Comparison of ENCODE assay signal across 1 cellular context in the genomic region with DNA sequence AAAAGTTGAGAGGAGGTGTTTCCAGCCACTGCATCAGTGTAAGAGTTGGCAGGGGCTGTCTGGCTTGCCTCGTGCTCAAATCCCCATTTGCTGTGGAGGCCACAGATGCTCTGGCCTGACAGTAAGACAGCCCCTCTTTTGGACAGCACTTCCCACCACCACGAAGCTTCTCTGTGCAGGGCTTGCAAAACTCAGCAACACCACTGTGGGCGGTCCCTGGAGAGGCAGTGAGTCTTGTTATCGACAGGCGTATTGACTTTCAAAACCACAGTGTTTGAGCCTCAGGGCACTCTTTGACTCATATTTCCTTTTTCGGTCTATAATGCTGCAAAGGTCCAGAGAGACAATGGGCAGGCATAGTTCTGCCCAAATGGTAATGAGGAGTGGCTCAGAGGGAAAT.
A peak's percentile ranks its signal among the peaks of the same experiment; 100 is the strongest.
TF ChIP-seq lines count a peak whose summit lies in the region.

No MANE protein-coding gene starts in this region.

TF ChIP-seq in HepG2, 621 proteins besides CTCF, POLR2A, EP300 and RAD21 (continued from another document):
- no peak for TF ChIP-seq TFDP2 (CRISPR knock-in tag; IDR thresholded peaks at IDR 0.05)
- no peak for TF ChIP-seq GMEB2 (CRISPR knock-in tag; IDR thresholded peaks at IDR 0.05; ENCODE audit: low read depth)
- TF ChIP-seq ZNF7 (CRISPR knock-in tag; IDR thresholded peaks at IDR 0.05) = no peak
- TF ChIP-seq ZNF24 (IDR thresholded peaks at IDR 0.05) = no peak
- no peak for TF ChIP-seq ZNF142 (CRISPR knock-in tag; IDR thresholded peaks at IDR 0.05)
- TF ChIP-seq SP5 (CRISPR knock-in tag; IDR thresholded peaks at IDR 0.05; ENCODE audit: borderline replicate concordance, low read depth) = 0 out of 2 replicates have a peak, but pooled peaks have one; percentile 11
- no peak for TF ChIP-seq TBP (CRISPR knock-in tag; IDR thresholded peaks at IDR 0.05)
- TF ChIP-seq, protein P1, sequence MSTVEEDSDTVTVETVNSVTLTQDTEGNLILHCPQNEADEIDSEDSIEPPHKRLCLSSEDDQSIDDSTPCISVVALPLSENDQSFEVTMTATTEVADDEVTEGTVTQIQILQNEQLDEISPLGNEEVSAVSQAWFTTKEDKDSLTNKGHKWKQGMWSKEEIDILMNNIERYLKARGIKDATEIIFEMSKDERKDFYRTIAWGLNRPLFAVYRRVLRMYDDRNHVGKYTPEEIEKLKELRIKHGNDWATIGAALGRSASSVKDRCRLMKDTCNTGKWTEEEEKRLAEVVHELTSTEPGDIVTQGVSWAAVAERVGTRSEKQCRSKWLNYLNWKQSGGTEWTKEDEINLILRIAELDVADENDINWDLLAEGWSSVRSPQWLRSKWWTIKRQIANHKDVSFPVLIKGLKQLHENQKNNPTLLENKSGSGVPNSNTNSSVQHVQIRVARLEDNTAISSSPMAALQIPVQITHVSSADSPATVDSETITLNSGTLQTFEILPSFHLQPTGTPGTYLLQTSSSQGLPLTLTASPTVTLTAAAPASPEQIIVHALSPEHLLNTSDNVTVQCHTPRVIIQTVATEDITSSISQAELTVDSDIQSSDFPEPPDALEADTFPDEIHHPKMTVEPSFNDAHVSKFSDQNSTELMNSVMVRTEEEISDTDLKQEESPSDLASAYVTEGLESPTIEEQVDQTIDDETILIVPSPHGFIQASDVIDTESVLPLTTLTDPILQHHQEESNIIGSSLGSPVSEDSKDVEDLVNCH (CRISPR knock-in tag; IDR thresholded peaks at IDR 0.05) = no peak
- no peak for TF ChIP-seq HOXD1 (CRISPR knock-in tag; IDR thresholded peaks at IDR 0.05)
- peak; percentile 28; the same call in 1 of the 2 replicates for TF ChIP-seq SOX5 (CRISPR knock-in tag; IDR thresholded peaks at IDR 0.05; ENCODE audit: borderline replicate concordance)
- TF ChIP-seq PITX1 (CRISPR knock-in tag; IDR thresholded peaks at IDR 0.05) = no peak
- TF ChIP-seq SOX13 (IDR thresholded peaks at IDR 0.05) = no peak
- TF ChIP-seq SOX13 (CRISPR knock-in tag; conservative IDR thresholded peaks at IDR 0.05 in 1 of 2, IDR thresholded peaks at IDR 0.05 in 1 of 2) = peak in 1 of 2 experiments; percentile 41; a peak in 1 of 4 replicates
- TF ChIP-seq PATZ1 (CRISPR knock-in tag; IDR thresholded peaks at IDR 0.05) = no peak
- TF ChIP-seq ZNF230 (CRISPR knock-in tag; IDR thresholded peaks at IDR 0.05) = no peak
- no peak for TF ChIP-seq ZBTB34 (CRISPR knock-in tag; IDR thresholded peaks at IDR 0.05)
- TF ChIP-seq, protein P2, sequence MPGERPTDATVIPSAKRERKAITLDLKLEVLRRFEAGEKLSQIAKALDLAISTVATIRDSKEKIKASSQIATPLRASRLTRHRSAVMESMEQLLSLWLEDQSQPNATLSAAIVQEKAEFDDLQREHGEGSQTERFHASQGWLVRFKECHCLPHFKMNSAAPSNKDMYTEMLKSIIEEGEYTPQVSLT (CRISPR knock-in tag; IDR thresholded peaks at IDR 0.05; ENCODE audit: borderline replicate concordance, low read depth) = no peak
- no peak for TF ChIP-seq NFE2 (CRISPR knock-in tag; IDR thresholded peaks at IDR 0.05)
- TF ChIP-seq ZNF674 (CRISPR knock-in tag; IDR thresholded peaks at IDR 0.05; ENCODE audit: low read depth) = no peak
- no peak for TF ChIP-seq IRX3 (CRISPR knock-in tag; IDR thresholded peaks at IDR 0.05; ENCODE audit: borderline replicate concordance, low read depth)
